15 cellular contexts compared by ENCODE assay signal in the genomic region with DNA sequence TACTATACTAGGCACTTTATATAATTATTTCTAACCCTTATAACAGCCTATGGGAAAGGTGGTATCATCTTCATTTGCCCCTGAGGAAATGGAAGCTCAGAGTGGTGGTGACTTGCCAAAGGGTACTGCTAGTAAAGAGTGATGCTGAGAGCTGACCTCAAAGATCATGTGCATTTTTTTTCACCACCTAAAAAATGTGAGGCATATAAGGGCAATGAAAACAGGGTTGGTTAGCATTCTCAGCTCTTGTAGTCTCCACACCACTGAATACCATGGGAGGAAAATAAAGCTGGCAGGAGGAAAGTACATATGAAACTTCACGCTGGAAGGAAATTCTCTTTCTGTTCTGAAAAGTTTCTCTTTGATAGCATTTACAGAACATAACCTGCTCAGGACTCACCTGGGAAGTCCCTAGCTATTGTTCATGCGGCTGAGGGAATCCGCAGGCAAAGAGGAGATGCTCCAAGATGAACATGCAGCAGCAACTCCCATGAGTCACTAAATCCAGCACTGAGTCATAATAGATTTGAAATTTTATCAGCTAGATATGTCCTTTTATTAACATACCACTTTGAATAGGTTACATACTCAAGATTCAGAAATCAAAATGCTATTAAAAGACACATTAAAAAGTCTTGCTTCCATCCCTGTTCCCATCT. TPM values are rescaled to one million over a fixed set of nuclear protein-coding genes. Genes with fewer than 3 reads are reported as not detected.
A peak's percentile ranks its signal among the peaks of the same experiment; 100 is the strongest.
DNase-seq lines count a peak whose midpoint lies in the region; ATAC-seq and TF ChIP-seq lines count a peak whose summit lies in the region.
"Had no signal": no experiment of that assay in that cellular context is flagged by ENCODE, and none has a peak within 500 bp of the region (broad histone marks: within the 10 kb centered on the region; RNA-seq: fewer than 3 reads in every experiment).

No MANE protein-coding gene starts in this region.

- H3K36me3 ChIP-seq in GM23248 (ENCODE audit: low read depth) = 0 out of 2 replicates have a peak, but pooled peaks cover 5% of the 10 kb centered on the region
- no peaks in the 10 kb centered on the region for H3K36me3 ChIP-seq in RWPE2 (ENCODE audit: low read depth)
- H3K36me3 ChIP-seq in osteoblast (ENCODE audit: insufficient read depth, low read length) = peaks cover 11% of the 10 kb centered on the region
- peaks cover 0 to 28% (median 0%) of the 10 kb centered on the region in 3 donors for H3K36me3 ChIP-seq in esophagus squamous epithelium
- H3K36me3 ChIP-seq in smooth muscle cell (ENCODE audit: low read depth) = no peaks in the 10 kb centered on the region

- H3K9me2 ChIP-seq in GM23248 (ENCODE audit: insufficient read depth) = no peaks in the 10 kb centered on the region

- H2AFZ ChIP-seq in GM23248 (no peak overlapping the region), osteoblast (ENCODE audit: low read length) (no peak overlapping the region), smooth muscle cell (ENCODE audit: low read depth) (no peak overlapping the region)

- H3K9me3 ChIP-seq in GM23248 (ENCODE audit: low read depth) (no peaks in the 10 kb centered on the region), RWPE2 (ENCODE audit: severe bottlenecking) (no peaks in the 10 kb centered on the region), osteoblast (ENCODE audit: low read depth, low read length) (no peaks in the 10 kb centered on the region), esophagus squamous epithelium (no peaks in the 10 kb centered on the region), smooth muscle cell (replicated peaks; ENCODE audit: low read depth) (no peaks in the 10 kb centered on the region)
- H3K9me3 ChIP-seq: right atrium auricular region, upper lobe of right lung had no signal

- H3K79me2 ChIP-seq in GM23248 (ENCODE audit: insufficient read depth) = no peaks in the 10 kb centered on the region
- no peaks in the 10 kb centered on the region for H3K79me2 ChIP-seq in osteoblast (ENCODE audit: insufficient read depth, low read length)
- H3K79me2 ChIP-seq in smooth muscle cell (ENCODE audit: low read depth) = no peaks in the 10 kb centered on the region

- no peak for TF ChIP-seq POLR2A in esophagus squamous epithelium (IDR thresholded peaks at IDR 0.05)

- 0 out of 2 replicates have a peak, but pooled peaks cover 4% of the 10 kb centered on the region for H3F3A ChIP-seq in GM23248 (ENCODE audit: insufficient read depth)
- H3F3A ChIP-seq in smooth muscle cell (ENCODE audit: low read depth) = no peaks in the 10 kb centered on the region

- H4K20me1 ChIP-seq in GM23248 (ENCODE audit: insufficient read depth) (no peaks in the 10 kb centered on the region; the same call in 1 of the 2 replicates), osteoblast (ENCODE audit: insufficient read depth, low read length) (no peaks in the 10 kb centered on the region), smooth muscle cell (ENCODE audit: low read depth) (no peaks in the 10 kb centered on the region)

- H3K27ac ChIP-seq in GM23248 = no peak overlapping the region
- H3K27ac ChIP-seq in RWPE2 (ENCODE audit: poor library complexity, severe bottlenecking) = no peak overlapping the region
- H3K27ac ChIP-seq in osteoblast (ENCODE audit: low read depth, low read length) = no peak overlapping the region
- H3K27ac ChIP-seq in esophagus squamous epithelium = no peak overlapping the region
- H3K27ac ChIP-seq in smooth muscle cell (ENCODE audit: low read depth) = no peak overlapping the region
- H3K27ac ChIP-seq: right atrium auricular region, upper lobe of right lung had no signal

- intact Hi-C loops in esophagus squamous epithelium (cut with DNase I) = no loop called here

- peak; percentile 100 for ATAC-seq in RWPE2 (ENCODE audit: low read depth)
- no peak for ATAC-seq in GM18858 (IDR thresholded peaks at IDR 0.05; ENCODE audit: unreplicated experiment)
- ATAC-seq: natural killer cell, upper lobe of right lung had no signal

- H3K27me3 ChIP-seq in GM23248 (replicated peaks; ENCODE audit: insufficient read depth) (no peaks in the 10 kb centered on the region), RWPE2 (ENCODE audit: insufficient read depth, poor library complexity, severe bottlenecking) (no peaks in the 10 kb centered on the region), osteoblast (ENCODE audit: insufficient read depth, low read length) (no peaks in the 10 kb centered on the region), esophagus squamous epithelium (no peaks in the 10 kb centered on the region), smooth muscle cell (ENCODE audit: low read depth) (no peaks in the 10 kb centered on the region)
- H3K27me3 ChIP-seq: right atrium auricular region, upper lobe of right lung had no signal

- H3K9ac ChIP-seq in GM23248 (no peak overlapping the region), smooth muscle cell (ENCODE audit: low read depth) (no peak overlapping the region)

- 97 to 100% methylated on average over 3 of the region's 3 CpGs for WGBS in GM23248 (ENCODE audit: low coverage in 1 of 2, low lambda C conversion rate in 2 of 2, missing lambda C conversion rate in 2 of 2), 2 experiments
- 43 to 78% methylated on average over 3 of the region's 3 CpGs for WGBS in esophagus squamous epithelium, 2 donors
- WGBS in smooth muscle cell (ENCODE audit: low lambda C conversion rate) = 89% methylated on average over 3 of the region's 3 CpGs

- in situ Hi-C loops in GM23248 (cut with MboI) = no loop called here

- no peaks in the 10 kb centered on the region for H3K4me1 ChIP-seq in GM23248 (ENCODE audit: insufficient read depth)
- peaks cover 5% of the 10 kb centered on the region for H3K4me1 ChIP-seq in RWPE2 (ENCODE audit: insufficient read depth, poor library complexity, severe bottlenecking)
- H3K4me1 ChIP-seq in osteoblast (ENCODE audit: insufficient read depth, low read length) = peaks cover 13% of the 10 kb centered on the region
- peaks cover 0 to 11% (median 0%) of the 10 kb centered on the region in 3 donors for H3K4me1 ChIP-seq in esophagus squamous epithelium
- no peaks in the 10 kb centered on the region for H3K4me1 ChIP-seq in smooth muscle cell (ENCODE audit: low read depth)
- H3K4me1 ChIP-seq: right atrium auricular region, upper lobe of right lung had no signal

- H3K4me3 ChIP-seq in GM23248 (no peak overlapping the region), RWPE2 (ENCODE audit: severe bottlenecking) (no peak overlapping the region), epithelial cell of esophagus (ENCODE audit: low read length) (no peak overlapping the region), osteoblast (ENCODE audit: insufficient read depth, low read length) (no peak overlapping the region), esophagus squamous epithelium (no peak overlapping the region), smooth muscle cell (no peak overlapping the region)
- H3K4me3 ChIP-seq: right atrium auricular region, upper lobe of right lung had no signal

- TF ChIP-seq CTCF in RWPE2 (IDR thresholded peaks at IDR 0.05; ENCODE audit: poor library complexity, severe bottlenecking) (no peak), epithelial cell of esophagus (IDR thresholded peaks at IDR 0.05; ENCODE audit: insufficient read depth, low read depth, low read length, missing control alignments) (no peak), osteoblast (IDR thresholded peaks at IDR 0.05; ENCODE audit: extremely low read depth, low read depth, low read length) (no peak), esophagus squamous epithelium (IDR thresholded peaks at IDR 0.05) (no peak), smooth muscle cell (IDR thresholded peaks at IDR 0.05; ENCODE audit: borderline replicate concordance, insufficient read depth, poor library complexity, severe bottlenecking) (no peak)

- H3K4me2 ChIP-seq in GM23248 (ENCODE audit: unreplicated experiment) (no peak overlapping the region), osteoblast (ENCODE audit: insufficient read depth, low read length) (no peak overlapping the region), smooth muscle cell (no peak overlapping the region)

- DNase-seq in GM23248 (peak; percentile 40), RWPE2 (ENCODE audit: low spot score) (peak; percentile 67), epithelial cell of esophagus (ENCODE audit: low read depth) (peak; percentile 95), osteoblast (ENCODE audit: insufficient read length, low spot score, missing footprints) (peak; percentile 78), esophagus squamous epithelium (lab: John Stamatoyannopoulos, UW) (no peak), DMS53 treated with DMSO at 0.1 percent for 48 hours (lab: John Stamatoyannopoulos, UW; ENCODE audit: unreplicated experiment) (no peak), smooth muscle cell (lab: John Stamatoyannopoulos, UW; ENCODE audit: unreplicated experiment) (no peak)
- DNase-seq: activated CD4-positive, alpha-beta T cell treated with anti-CD3 and anti-CD28 coated beads, Interleukin-2, amount 10 ng/mL, durations not matched to agents 7 days and 5 days; natural killer cell; NCI-H1417; NCI-H510A treated with DMSO at 0.1 percent for 48 hours; upper lobe of right lung had no signal

RNA-seq across cellular contexts. Expression of gene FAIM, which starts 17.3 kb away (rescaled TPM):
- total RNA-seq in GM23248 (2014; rRNA removed; shearing (Covaris generic)) = 12.6 and 13.4 TPM in 2 replicates
- polyA plus RNA-seq in GM23248 (2016; fragmentation: Nextera tagmentation; extraction: Ambion mirVana) (19.8 and 21.8 TPM in 2 replicates), smooth muscle cell (7.2 and 7.8 TPM in 2 replicates)
- total RNA-seq in osteoblast (9.7 and 13.0 TPM in 2 replicates), esophagus squamous epithelium (10 to 100 TPM in 2 of 4 donors, 1 to 10 TPM in 2; 8.0 to 16.0 (median 11.1) TPM), smooth muscle cell (6.4 and 8.8 TPM in 2 replicates)

RNA-seq across cellular contexts. Expression of gene CEP70, which starts 31.8 kb away (rescaled TPM):
- total RNA-seq in GM23248 (2014; rRNA removed; shearing (Covaris generic)) = 4.9 and 7.8 TPM in 2 replicates
- polyA plus RNA-seq in GM23248 (2016; fragmentation: Nextera tagmentation; extraction: Ambion mirVana) (6.0 and 7.6 TPM in 2 replicates), smooth muscle cell (3.9 and 6.3 TPM in 2 replicates)
- total RNA-seq in osteoblast (36.5 and 51.0 TPM in 2 replicates), esophagus squamous epithelium (10 to 100 TPM; 11.4 to 43.3 (median 16.1) TPM), smooth muscle cell (13.7 and 17.1 TPM in 2 replicates)
- polyA plus RNA-seq: CD14-positive monocyte had no signal

Comparison
In these comparisons a context has a peak if more than half of its experiments do, and no peak if none do; other contexts are left out.
1. DNase-seq: peak in GM23248 (single experiment), RWPE2 (single experiment), epithelial cell of esophagus (single experiment) and osteoblast (single experiment); none in esophagus squamous epithelium (single experiment), DMS53 treated with DMSO at 0.1 percent for 48 hours (single experiment) and smooth muscle cell (single experiment).